Comparison of ENCODE assay signal across 11 cellular contexts in the genomic region with DNA sequence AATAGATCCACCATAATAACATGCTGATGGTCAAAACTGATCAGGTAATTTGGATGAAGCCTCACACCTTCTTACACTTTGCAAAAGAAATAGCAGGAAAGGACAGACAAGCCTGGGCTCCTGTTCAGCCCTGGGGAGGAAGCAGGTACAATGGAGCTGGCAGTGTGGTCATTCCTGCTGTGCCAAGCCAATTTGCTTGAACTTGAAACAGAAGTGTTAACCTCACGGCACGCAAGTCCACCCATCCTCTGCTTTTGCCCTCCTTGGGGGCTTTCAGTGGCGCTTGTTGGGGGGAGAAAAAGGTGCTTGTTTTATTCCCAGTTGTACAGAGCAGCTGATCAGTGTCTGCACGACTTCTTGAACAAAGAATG. TPM values are rescaled to one million over a fixed set of nuclear protein-coding genes. Genes with fewer than 3 reads are reported as not detected.
DNase-seq lines count a peak whose midpoint lies in the region; ATAC-seq, FAIRE-seq and TF ChIP-seq lines count a peak whose summit lies in the region.
"Had no signal": no experiment of that assay in that cellular context is flagged by ENCODE, and none has a peak within 500 bp of the region (broad histone marks: within the 10 kb centered on the region; RNA-seq: fewer than 3 reads in every experiment).

No MANE protein-coding gene starts in this region.

- no peak for FAIRE-seq in GM12878 (lab: Jason Lieb, UNC)

- H3K9me3 Mint-ChIP-seq in mesothelial cell of epicardium: peaks cover 6% of the 10 kb centered on the region
- H3K9me3 Mint-ChIP-seq: T-helper 1 cell treated with Interleukin-12 subunit alpha and Interleukin-12 subunit beta and Interleukin-4 antibody, amounts not matched to agents 30 μg/mL and 1 μg/mL, for 36 hours had no signal

- RAD21 ChIA-PET in GM12878 (lab: Charles Lee; ENCODE audit: unreplicated experiment): interaction anchor here (0.9 to 3.9 kb wide), 26 partner anchors 12 to 286 kb away, joined by 3 to 91 read pairs (median 5); a partner anchor contains a TSS

- peak overlapping the region; percentile 59 for H3K4me3 Mint-ChIP-seq in mesothelial cell of epicardium
- H3K4me3 Mint-ChIP-seq: T-helper 1 cell treated with Interleukin-12 subunit alpha and Interleukin-12 subunit beta and Interleukin-4 antibody, amounts not matched to agents 30 μg/mL and 1 μg/mL, for 36 hours had no signal

- no peak overlapping the region for H3K9ac ChIP-seq in GM12878 (ENCODE audit: control insufficient read depth, insufficient read depth, low read length)

- H3K9me3 ChIP-seq in GM12878 (replicated peaks; ENCODE audit: control insufficient read depth, insufficient read depth, low read length) (peaks cover 3% of the 10 kb centered on the region), tibial nerve (no peaks in the 10 kb centered on the region)
- H3K9me3 ChIP-seq: HAP-1 had no signal

- POLR2A ChIA-PET in GM12878 (lab: Charles Lee): interaction anchor here (0.6 to 1.5 kb wide), 8 partner anchors 15 to 282 kb away, joined by 3 to 4 read pairs (median 4); no protein-coding TSS in a partner anchor

- peak; percentile 26 for ATAC-seq in GM18867 (IDR thresholded peaks at IDR 0.05; ENCODE audit: unreplicated experiment)
- peak; percentile 13 for ATAC-seq in HG03175 (IDR thresholded peaks at IDR 0.05; ENCODE audit: unreplicated experiment)
- peak; percentile 54 for ATAC-seq in GM12878

- H3K27me3 ChIP-seq in GM12878 (replicated peaks in 1 of 2; ENCODE audit: control insufficient read depth in 2 of 2, insufficient read depth in 2 of 2, low read length in 1 of 2): no peaks in the 10 kb centered on the region
- no peaks in the 10 kb centered on the region for H3K27me3 ChIP-seq in brain microvascular endothelial cell (replicated peaks)
- H3K27me3 ChIP-seq in tibial nerve: no peaks in the 10 kb centered on the region

- H3K36me3 Mint-ChIP-seq in mesothelial cell of epicardium: no peaks in the 10 kb centered on the region

- no peak for TF ChIP-seq CTCF in GM12878 (IDR thresholded peaks at IDR 0.05 in 2 of 3, conservative IDR thresholded peaks at IDR 0.05 in 1 of 3; ENCODE audit: control insufficient read depth in 2 of 3, extremely low read depth in 1 of 3, insufficient read depth in 1 of 3, low read depth in 3 of 3, low read length in 3 of 3)
- no peak for TF ChIP-seq CTCF in mesothelial cell of epicardium (IDR thresholded peaks at IDR 0.05; ENCODE audit: unreplicated experiment)
- TF ChIP-seq CTCF in brain microvascular endothelial cell (IDR thresholded peaks at IDR 0.05; ENCODE audit: low read depth, low read length, missing control alignments): no peak
- no peak for TF ChIP-seq CTCF in tibial nerve (IDR thresholded peaks at IDR 0.05)

- no peak for TF ChIP-seq RAD21 in GM12878 (IDR thresholded peaks at IDR 0.05; ENCODE audit: insufficient read depth, low read depth, low read length)

- CTCF ChIA-PET in GM12878 (lab: Yijun Ruan, JAX): interaction anchor here (0.7 to 8.7 kb wide), 31 partner anchors 8 to 734 kb away, joined by 3 to 170 read pairs (median 4); a partner anchor contains a TSS

- 0 out of 2 replicates have a peak overlapping the region, but pooled peaks have one; percentile 34 for H3K4me2 ChIP-seq in GM12878 (ENCODE audit: control insufficient read depth, insufficient read depth)

- H3K36me3 ChIP-seq in GM12878 (ENCODE audit: control insufficient read depth in 2 of 2, insufficient read depth in 2 of 2, low read length in 1 of 2) (no peaks in the 10 kb centered on the region), brain microvascular endothelial cell (replicated peaks) (no peaks in the 10 kb centered on the region), tibial nerve (no peaks in the 10 kb centered on the region)
- H3K36me3 ChIP-seq: HAP-1 had no signal

- SMC1A ChIA-PET in GM12878 (lab: Charles Lee; ENCODE audit: uncharacterized antibody, unreplicated experiment): interaction anchor here (0.6 to 3.9 kb wide), 50 partner anchors 13 to 501 kb away, joined by 3 to 67 read pairs (median 5); a partner anchor contains a TSS

- TF ChIP-seq EP300 in GM12878 (IDR thresholded peaks at IDR 0.05; ENCODE audit: borderline replicate concordance in 1 of 2, control insufficient read depth in 1 of 2, low read depth in 2 of 2, low read length in 2 of 2): peak in 1 of 2 experiments; percentile 41; a peak in 1 of 4 replicates
- no peak for TF ChIP-seq EP300 in tibial nerve (IDR thresholded peaks at IDR 0.05)

- H4K20me1 ChIP-seq in GM12878 (ENCODE audit: control insufficient read depth, insufficient read depth): no peaks in the 10 kb centered on the region

- no TSS peak for BruUV-seq in GM12878 (replicated peaks; lab: Mats Ljungman, UMichigan)

- intact Hi-C loops in GM12878 (cut with micrococcal nuclease; ENCODE audit: unreplicated experiment): loop anchor here (1.0 to 5.0 kb wide), 6 partner anchors 34 to 282 kb away; no protein-coding TSS in a partner anchor

- H3K79me2 ChIP-seq in GM12878 (ENCODE audit: control insufficient read depth, insufficient read depth, low read length): no peaks in the 10 kb centered on the region; the same call in 1 of the 2 replicates

- H3K4me1 ChIP-seq in GM12878 (ENCODE audit: control insufficient read depth, insufficient read depth, low read length) (peaks cover 13% of the 10 kb centered on the region), tibial nerve (peaks cover 0 to 9% (median 3%) of the 10 kb centered on the region in 4 donors)

- H3K27ac Mint-ChIP-seq in mesothelial cell of epicardium: no peak overlapping the region

- H3K27ac ChIP-seq in GM12878 (ENCODE audit: control insufficient read depth, insufficient read depth) (0 out of 2 replicates have a peak overlapping the region, but pooled peaks have one; percentile 9), brain microvascular endothelial cell (no peak overlapping the region), tibial nerve (no peak overlapping the region)

- H3K4me3 ChIP-seq in GM12878 (no peak overlapping the region), brain microvascular endothelial cell (ENCODE audit: low read depth, low read length) (no peak overlapping the region), tibial nerve (peak overlapping the region in 1 of 4 donors; percentile 16)
- H3K4me3 ChIP-seq: HAP-1 had no signal

- H3K4me1 Mint-ChIP-seq in mesothelial cell of epicardium: peaks cover 11% of the 10 kb centered on the region

- peaks cover 9% of the 10 kb centered on the region for H3K27me3 Mint-ChIP-seq in mesothelial cell of epicardium (ENCODE audit: low read depth)

- peak overlapping the region; percentile 95; the same call in 1 of the 2 replicates for H2AFZ ChIP-seq in GM12878 (ENCODE audit: control insufficient read depth, low read depth, low read length)

- DNase-seq in GM12878 (ENCODE audit: low read depth, low spot score) (no peak), mesothelial cell of epicardium (ENCODE audit: low spot score in 2 of 2, unreplicated experiment in 2 of 2) (no peak), KBM-7 (no peak), brain microvascular endothelial cell (no peak), H4 (ENCODE audit: low spot score) (no peak), tibial nerve (ENCODE audit: low spot score in 2 of 2) (no peak)

- TF ChIP-seq POLR2A in GM12878 (IDR thresholded peaks at IDR 0.05; ENCODE audit: low read depth, low read length) (no peak), tibial nerve (IDR thresholded peaks at IDR 0.05) (no peak)

- WGBS in GM12878 (ENCODE audit: insufficient coverage, insufficient replicate concordance, low lambda C conversion rate, missing lambda C conversion rate): 60% methylated on average over 4 of the region's 4 CpGs
- 22% methylated on average over 4 of the region's 4 CpGs for WGBS in tibial nerve, 2 donors

- in situ Hi-C loops in GM12878 (cut with MboI): loop anchor here (5.0 to 10.0 kb wide), 2 partner anchors 263 to 495 kb away; no protein-coding TSS in a partner anchor
- in situ Hi-C loops in KBM-7 (cut with MboI; ENCODE audit: low pct_unique_long_range_greater_than_20kb, low sequenced_read_pairs): no loop called here
- in situ Hi-C loops in brain microvascular endothelial cell (cut with HindIII; ENCODE audit: low pct_ligation_motif_present, low sequenced_read_pairs): no loop called here

RNA-seq across cellular contexts. Expression of a gene that starts 36.8 kb away (rescaled TPM):
- total RNA-seq in GM12878 (2013; cell fraction: nucleolus; rRNA removed): 377 and 379 TPM in 2 replicates
- total RNA-seq in GM12878 (2014; rRNA removed) (154 and 163 TPM in 2 replicates), GM12878 (2014; rRNA removed; fragmentation: Illumina TruSeq; extraction: Trizol) (145 TPM in 2 replicates), GM12878 (2021) (166 and 176 TPM in 2 replicates), mesothelial cell of epicardium (10.0 to 11.0 TPM (median 10.2 TPM) in 3 replicates), tibial nerve (100 to 1,000 TPM; 113 to 137 (median 122) TPM)
- 68.5 TPM for polyA plus RNA-seq in GM12878 (2011; ENCODE audit: low read depth)
- polyA plus RNA-seq in GM12878 (2011; rRNA removed) (171 and 213 TPM in 2 replicates), GM12878 (2014; fragmentation: Illumina TruSeq; extraction: Trizol) (146 and 170 TPM in 2 replicates), GM12878 (2014; fragmentation: Nextera tagmentation; extraction: Ambion mirVana) (10 to 100 TPM; 20.6 to 38.9 TPM), GM12878 (2014; rRNA removed) (143 and 149 TPM in 2 replicates), GM12878 (2016; fragmentation: Nextera tagmentation; extraction: Ambion mirVana) (10 to 100 TPM; 46.3 to 61.9 TPM)
- polyA plus RNA-seq in GM12878 (2011; cell fraction: cytosol; rRNA removed): 284 and 352 TPM in 2 replicates
- 306 TPM in 2 replicates for polyA plus RNA-seq in GM12878 (2011; cell fraction: nucleus; rRNA removed)
- polyA plus RNA-seq in GM12878 (2012): 90.4 and 119 TPM in 2 replicates
- 198 and 256 TPM in 2 replicates for polyA minus RNA-seq in GM12878 (2011; rRNA and poly(A)+ RNA removed)
- 85.5 and 87.8 TPM in 2 replicates for polyA minus RNA-seq in GM12878 (2011; cell fraction: cytosol; rRNA and poly(A)+ RNA removed)
- 129 and 203 TPM in 2 replicates for polyA minus RNA-seq in GM12878 (2011; cell fraction: nucleus; rRNA and poly(A)+ RNA removed)
- 1.9 and 5.4 TPM in 2 replicates for total RNA-seq in H4 (2014; rRNA removed; shearing (Covaris generic))

RNA-seq across cellular contexts. Expression of a gene that starts 54.9 kb away (rescaled TPM):
- total RNA-seq in GM12878 (2013; cell fraction: nucleolus; rRNA removed): not detected in 2 replicates
- total RNA-seq in GM12878 (2014; rRNA removed): 0.11 TPM in 2 replicates
- total RNA-seq in GM12878 (2014; rRNA removed; fragmentation: Illumina TruSeq; extraction: Trizol): 0.13 and 0.14 TPM in 2 replicates
- 0.05 TPM in 1 of 2 replicates, not detected in the other for total RNA-seq in GM12878 (2021)
- polyA plus RNA-seq in GM12878 (2011; ENCODE audit: low read depth): not detected
- 0.04 and 0.07 TPM in 2 replicates for polyA plus RNA-seq in GM12878 (2011; rRNA removed)
- 0.01 TPM in 1 of 2 replicates, not detected in the other for polyA plus RNA-seq in GM12878 (2011; cell fraction: cytosol; rRNA removed)
- not detected in 2 replicates for polyA plus RNA-seq in GM12878 (2011; cell fraction: nucleus; rRNA removed)
- 0.03 and 0.04 TPM in 2 replicates for polyA plus RNA-seq in GM12878 (2012)
- polyA plus RNA-seq in GM12878 (2014; fragmentation: Illumina TruSeq; extraction: Trizol): 0.11 and 0.12 TPM in 2 replicates
- polyA plus RNA-seq in GM12878 (2014; fragmentation: Nextera tagmentation; extraction: Ambion mirVana): under 1 TPM; 0.20 to 0.23 TPM
- polyA plus RNA-seq in GM12878 (2014; rRNA removed): 0.09 and 0.15 TPM in 2 replicates
- polyA plus RNA-seq in GM12878 (2016; fragmentation: Nextera tagmentation; extraction: Ambion mirVana): under 1 TPM; 0.10 to 0.48 TPM
- polyA minus RNA-seq in GM12878 (2011; rRNA and poly(A)+ RNA removed): not detected in 2 replicates
- polyA minus RNA-seq in GM12878 (2011; cell fraction: cytosol; rRNA and poly(A)+ RNA removed): not detected in 2 replicates
- not detected in 2 replicates for polyA minus RNA-seq in GM12878 (2011; cell fraction: nucleus; rRNA and poly(A)+ RNA removed)
- total RNA-seq in mesothelial cell of epicardium: not detected in 3 replicates
- total RNA-seq in H4 (2014; rRNA removed; shearing (Covaris generic)): not detected in 2 replicates
- not detected for total RNA-seq in tibial nerve
- total RNA-seq: Daoy had no signal
